In the genomic region with DNA sequence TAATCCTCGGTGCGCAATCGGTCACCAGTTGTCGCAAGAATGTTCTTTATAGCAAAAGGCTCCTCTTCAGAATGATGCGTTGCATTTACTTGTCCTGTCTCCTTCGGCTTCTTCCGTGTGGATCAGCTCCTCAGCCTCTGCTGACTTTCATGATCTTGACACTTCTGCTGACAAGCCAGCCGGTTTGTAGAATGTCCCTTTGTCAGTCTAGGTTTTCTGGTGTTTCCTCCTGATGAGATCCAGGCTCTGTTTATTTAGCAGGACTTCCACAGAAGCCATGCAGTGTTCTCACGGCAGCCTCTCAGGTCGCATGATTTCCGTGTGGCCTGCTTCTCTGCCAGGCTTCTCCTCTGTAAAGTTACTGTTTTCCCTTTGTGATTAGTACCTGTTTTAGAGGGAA, we compare ENCODE assay signal across 8 cellular contexts.
A peak's percentile ranks its signal among the peaks of the same experiment; 100 is the strongest.
DNase-seq lines count a peak whose midpoint lies in the region; ATAC-seq, FAIRE-seq and TF ChIP-seq lines count a peak whose summit lies in the region.

No MANE protein-coding gene starts in this region.

- no peaks in the 10 kb centered on the region for H4K20me1 ChIP-seq in HepG2 (ENCODE audit: insufficient read depth, low read length)

- in situ Hi-C loops in HepG2 (cut with HindIII; ENCODE audit: extremely low pct_ligation_motif_present, low pct_unique_long_range_greater_than_20kb) (loop anchor here (5.0 kb wide), 2 partner anchors 70 to 120 kb away; a partner anchor contains a TSS), transverse colon (cut with MboI; ENCODE audit: low pct_ligation_motif_present in 1 of 4, low pct_unique_long_range_greater_than_20kb in 1 of 4, low sequenced_read_pairs in 3 of 4) (loop anchor here in 3 of 4 donors (5.0 to 10.0 kb wide), 3 partner anchors 68 to 115 kb away; a partner anchor contains a TSS)

- CTCF ChIA-PET in HepG2 (lab: Yijun Ruan, JAX; ENCODE audit: low intra/inter-chr PET ratio, low total read pairs), result interaction anchor here (0.9 kb wide), 1 partner anchor 145 kb away, joined by 3 read pairs; no protein-coding TSS in a partner anchor

- no peak for DNase-seq in activated naive CD4-positive, alpha-beta T cell treated with Interleukin-2 at 50 U/mL for 16 hours
- DNase-seq in activated T-helper 2 cell treated with anti-CD3 and anti-CD28 coated beads, Interferon-gamma antibody, Interleukin-2, Interleukin-4, amounts not matched to agents 10 μg/mL and 5 μg/mL and 100 μg/mL, durations not matched to agents 14 hours and 24 hours and 36 hours (ENCODE audit: low spot score), result no peak
- DNase-seq in HepG2 (ENCODE audit: low spot score), result peak; percentile 30
- DNase-seq in transverse colon, result no peak
- DNase-seq in Kasumi-1 (lab: John Stamatoyannopoulos, UW), result no peak

- TF ChIP-seq EP300 in HepG2 (IDR thresholded peaks at IDR 0.05; ENCODE audit: low read depth in 2 of 2, low read length in 2 of 2) (no peak), HepG2 (CRISPR knock-in tag; IDR thresholded peaks at IDR 0.05; ENCODE audit: borderline replicate concordance) (no peak), transverse colon (IDR thresholded peaks at IDR 0.05; ENCODE audit: low read depth) (no peak)

- H3K9me3 Mint-ChIP-seq in activated naive CD4-positive, alpha-beta T cell treated with anti-CD3 and anti-CD28 coated beads, Interleukin-2, amount 50 U/mL, for 24 hours, result no peaks in the 10 kb centered on the region
- H3K9me3 Mint-ChIP-seq in activated T-helper 2 cell treated with anti-CD3 and anti-CD28 coated beads, Interferon-gamma antibody, Interleukin-2, Interleukin-4, amounts not matched to agents 10 μg/mL and 5 μg/mL and 100 μg/mL, durations not matched to agents 14 hours and 24 hours and 36 hours, result no peaks in the 10 kb centered on the region

- H3K79me2 ChIP-seq in HepG2 (ENCODE audit: insufficient read depth, low read length), result no peaks in the 10 kb centered on the region

- peak overlapping the region; percentile 94 for H2AFZ ChIP-seq in HepG2 (ENCODE audit: low read length)

- peak overlapping the region; percentile 77; the same call in 1 of the 2 replicates for H3K9ac ChIP-seq in HepG2 (ENCODE audit: insufficient read depth, low read depth, low read length)

- H3K9me3 ChIP-seq in HepG2 (ENCODE audit: low read length) (peaks cover 8% of the 10 kb centered on the region; the same call in 1 of the 2 replicates), transverse colon (no peaks in the 10 kb centered on the region)

- H3K36me3 ChIP-seq in HepG2 (replicated peaks in 1 of 2; ENCODE audit: control insufficient read depth in 1 of 2, insufficient read depth in 2 of 2, low read length in 2 of 2) (no peaks in the 10 kb centered on the region), transverse colon (no peaks in the 10 kb centered on the region)

- TF ChIP-seq RAD21 in HepG2 (CRISPR knock-in tag; IDR thresholded peaks at IDR 0.05), result no peak

- H3K27ac ChIP-seq in HepG2 (ENCODE audit: extremely low read length, insufficient read depth, low read length) (no peak overlapping the region), transverse colon (peak overlapping the region; percentile 94 to 98 (median 96))

- H3K27me3 Mint-ChIP-seq in activated naive CD4-positive, alpha-beta T cell treated with anti-CD3 and anti-CD28 coated beads, Interleukin-2, amount 50 U/mL, for 24 hours, result peaks cover 1% of the 10 kb centered on the region
- no peaks in the 10 kb centered on the region for H3K27me3 Mint-ChIP-seq in activated T-helper 2 cell treated with anti-CD3 and anti-CD28 coated beads, Interferon-gamma antibody, Interleukin-2, Interleukin-4, amounts not matched to agents 10 μg/mL and 5 μg/mL and 100 μg/mL, durations not matched to agents 14 hours and 24 hours and 36 hours (ENCODE audit: low read depth)

- TF ChIP-seq CTCF in HepG2 (CRISPR knock-in tag; IDR thresholded peaks at IDR 0.05), result 0 out of 2 replicates have a peak, but pooled peaks have one; percentile 2
- no peak for TF ChIP-seq CTCF in transverse colon (IDR thresholded peaks at IDR 0.05)

- FAIRE-seq in HepG2 (lab: Jason Lieb, UNC), result peak; percentile 8

- no peak for ATAC-seq in HepG2
- ATAC-seq in GM18909 (IDR thresholded peaks at IDR 0.05; ENCODE audit: poor library complexity, unreplicated experiment), result no peak
- ATAC-seq in HG03378 (IDR thresholded peaks at IDR 0.05; ENCODE audit: unreplicated experiment), result no peak

- H3K4me3 ChIP-seq in HepG2 (replicated peaks in 1 of 3; ENCODE audit: insufficient read depth in 1 of 3, low read depth in 2 of 3, low read length in 3 of 3), result peak overlapping the region; percentile 68 to 89 (median 82)
- H3K4me3 ChIP-seq in transverse colon, result peak overlapping the region in 1 of 4 donors; percentile 63

- 20% methylated on average over 11 of the region's 11 CpGs for WGBS in HepG2 (ENCODE audit: low lambda C conversion rate)
- 63 to 65% methylated on average over 8 to 11 of the region's 11 CpGs for WGBS in transverse colon (ENCODE audit: low coverage in 1 of 2), 2 donors

- peak overlapping the region; percentile 91 for H3K4me2 ChIP-seq in HepG2 (ENCODE audit: low read depth, low read length)

- H3K27me3 ChIP-seq in HepG2 (ENCODE audit: control insufficient read depth in 1 of 2, insufficient read depth in 2 of 2, low read length in 2 of 2), result peaks cover 0 to 2% of the 10 kb centered on the region in 2 experiments; a peak in 1 of 5 replicates
- H3K27me3 ChIP-seq in transverse colon, result no peaks in the 10 kb centered on the region

- peak overlapping the region; percentile 100 for H3K27ac Mint-ChIP-seq in activated naive CD4-positive, alpha-beta T cell treated with anti-CD3 and anti-CD28 coated beads, Interleukin-2, amount 50 U/mL, for 24 hours
- no peak overlapping the region for H3K27ac Mint-ChIP-seq in activated T-helper 2 cell treated with anti-CD3 and anti-CD28 coated beads, Interferon-gamma antibody, Interleukin-2, Interleukin-4, amounts not matched to agents 10 μg/mL and 5 μg/mL and 100 μg/mL, durations not matched to agents 14 hours and 24 hours and 36 hours

- H3K4me1 Mint-ChIP-seq in activated naive CD4-positive, alpha-beta T cell treated with anti-CD3 and anti-CD28 coated beads, Interleukin-2, amount 50 U/mL, for 24 hours, result peaks cover 46% of the 10 kb centered on the region
- peaks cover 26% of the 10 kb centered on the region for H3K4me1 Mint-ChIP-seq in activated T-helper 2 cell treated with anti-CD3 and anti-CD28 coated beads, Interferon-gamma antibody, Interleukin-2, Interleukin-4, amounts not matched to agents 10 μg/mL and 5 μg/mL and 100 μg/mL, durations not matched to agents 14 hours and 24 hours and 36 hours (ENCODE audit: low read depth)

- no TSS peak for BruUV-seq in HepG2 (replicated peaks; lab: Mats Ljungman, UMichigan)

- no peaks in the 10 kb centered on the region for H3K36me3 Mint-ChIP-seq in activated naive CD4-positive, alpha-beta T cell treated with anti-CD3 and anti-CD28 coated beads, Interleukin-2, amount 50 U/mL, for 24 hours
- no peaks in the 10 kb centered on the region for H3K36me3 Mint-ChIP-seq in activated T-helper 2 cell treated with anti-CD3 and anti-CD28 coated beads, Interferon-gamma antibody, Interleukin-2, Interleukin-4, amounts not matched to agents 10 μg/mL and 5 μg/mL and 100 μg/mL, durations not matched to agents 14 hours and 24 hours and 36 hours (ENCODE audit: low read depth)

- H3K4me1 ChIP-seq in HepG2 (ENCODE audit: insufficient read depth, low read length) (peaks cover 23% of the 10 kb centered on the region), transverse colon (peaks cover 6 to 21% (median 13%) of the 10 kb centered on the region in 4 donors)

- peak overlapping the region; percentile 95 for H3K4me3 Mint-ChIP-seq in activated naive CD4-positive, alpha-beta T cell treated with anti-CD3 and anti-CD28 coated beads, Interleukin-2, amount 50 U/mL, for 24 hours
- H3K4me3 Mint-ChIP-seq in activated T-helper 2 cell treated with anti-CD3 and anti-CD28 coated beads, Interferon-gamma antibody, Interleukin-2, Interleukin-4, amounts not matched to agents 10 μg/mL and 5 μg/mL and 100 μg/mL, durations not matched to agents 14 hours and 24 hours and 36 hours (ENCODE audit: low read depth), result peak overlapping the region; percentile 17

- POLR2A ChIA-PET in HepG2 (lab: Yijun Ruan, JAX), result interaction anchor here (1.2 kb wide), 1 partner anchor 69 kb away, joined by 8 read pairs; no protein-coding TSS in a partner anchor

- TF ChIP-seq POLR2A in HepG2 (IDR thresholded peaks at IDR 0.05; ENCODE audit: insufficient read depth in 1 of 2, low read depth in 2 of 2, low read length in 2 of 2) (no peak), transverse colon (IDR thresholded peaks at IDR 0.05) (no peak)

- intact Hi-C loops in activated T-helper 2 cell treated with anti-CD3 and anti-CD28 coated beads, Interferon-gamma antibody, Interleukin-2, Interleukin-4, amounts not matched to agents 10 μg/mL and 5 μg/mL and 100 μg/mL, durations not matched to agents 14 hours and 24 hours and 36 hours (cut with micrococcal nuclease), result loop anchor here (2.0 to 10.0 kb wide), 5 partner anchors 68 to 662 kb away; a partner anchor contains a TSS
- intact Hi-C loops in HepG2 (cut with micrococcal nuclease; ENCODE audit: unreplicated experiment) (loop anchor here (2.0 kb wide), 3 partner anchors 66 to 444 kb away; a partner anchor contains a TSS), transverse colon (cut with DNase I; ENCODE audit: low total_unique reads) (loop anchor here (5.0 to 10.0 kb wide), 3 partner anchors 65 to 120 kb away; a partner anchor contains a TSS)

TF ChIP-seq in HepG2, 621 proteins besides CTCF, POLR2A, EP300 and RAD21 (continues in another document):
- TF ChIP-seq ZNF629 (CRISPR knock-in tag; conservative IDR thresholded peaks at IDR 0.05) (no peak), ZNF282 (IDR thresholded peaks at IDR 0.05; ENCODE audit: partially characterized antibody) (no peak), ETV5 (CRISPR knock-in tag; IDR thresholded peaks at IDR 0.05; ENCODE audit: borderline replicate concordance) (peak; percentile 13; the same call in 1 of the 2 replicates), HMG20B (CRISPR knock-in tag; conservative IDR thresholded peaks at IDR 0.05) (0 out of 2 replicates have a peak, but pooled peaks have one; percentile 14), CBX5 (CRISPR knock-in tag; IDR thresholded peaks at IDR 0.05; ENCODE audit: borderline replicate concordance) (0 out of 2 replicates have a peak, but pooled peaks have one; percentile 32), CCDC6 (CRISPR knock-in tag; IDR thresholded peaks at IDR 0.05) (0 out of 2 replicates have a peak, but pooled peaks have one; percentile 2), ZSCAN21 (CRISPR knock-in tag; IDR thresholded peaks at IDR 0.05; ENCODE audit: borderline replicate concordance) (0 out of 2 replicates have a peak, but pooled peaks have one; percentile 25), KDM3A (CRISPR knock-in tag; IDR thresholded peaks at IDR 0.05; ENCODE audit: low read depth) (no peak), ELF3 (CRISPR knock-in tag; IDR thresholded peaks at IDR 0.05) (peak; percentile 40; the same call in 1 of the 2 replicates), GATAD2A (CRISPR knock-in tag; IDR thresholded peaks at IDR 0.05) (peak; percentile 48; the same call in 1 of the 2 replicates)
